19 cellular contexts compared by ENCODE assay signal in the genomic region with DNA sequence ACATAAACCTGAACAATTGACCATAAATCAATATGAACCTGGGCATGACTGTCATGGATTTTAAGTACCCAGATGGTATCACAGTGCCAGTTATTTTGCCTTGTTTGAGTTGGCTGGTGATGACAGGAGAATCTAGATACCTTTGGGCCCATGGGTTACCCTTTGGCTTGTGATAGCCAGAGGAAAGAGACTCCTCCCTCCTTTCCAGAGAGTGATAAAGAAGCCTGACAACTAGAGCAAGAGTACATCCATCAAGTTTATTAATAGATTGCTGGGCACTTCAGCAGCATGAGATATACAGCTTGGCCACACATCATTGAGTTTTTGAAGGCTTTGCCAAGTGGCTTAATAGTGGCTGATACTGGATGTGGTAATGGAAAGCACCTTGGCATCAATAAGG. TPM values are rescaled to one million over a fixed set of nuclear protein-coding genes. Genes with fewer than 3 reads are reported as not detected.
DNase-seq lines count a peak whose midpoint lies in the region; ATAC-seq, FAIRE-seq and TF ChIP-seq lines count a peak whose summit lies in the region.
"Had no signal": no experiment of that assay in that cellular context is flagged by ENCODE, and none has a peak within 500 bp of the region (broad histone marks: within the 10 kb centered on the region; RNA-seq: fewer than 3 reads in every experiment).

No MANE protein-coding gene starts in this region.

- TF ChIP-seq POLR2A in HepG2 (IDR thresholded peaks at IDR 0.05; ENCODE audit: insufficient read depth in 1 of 2, low read depth in 2 of 2, low read length in 2 of 2) (no peak), GM12892 (IDR thresholded peaks at IDR 0.05; ENCODE audit: low read depth, low read length) (no peak)

- H3K4me1 ChIP-seq in liver (ENCODE audit: control insufficient read depth in 4 of 4, insufficient read depth in 4 of 4, low read length in 3 of 4) (peaks cover 2 to 65% (median 60%) of the 10 kb centered on the region in 4 donors), HepG2 (ENCODE audit: insufficient read depth, low read length) (no peaks in the 10 kb centered on the region)
- H3K4me1 ChIP-seq: SJCRH30 had no signal

- in situ Hi-C loops in HepG2 (cut with HindIII; ENCODE audit: extremely low pct_ligation_motif_present, low pct_unique_long_range_greater_than_20kb) = no loop called here

- no peak overlapping the region for H3K4me2 ChIP-seq in HepG2 (ENCODE audit: low read depth, low read length)
- H3K4me2 ChIP-seq: PC-9 had no signal

- H3K4me3 Mint-ChIP-seq in MCF 10A (ENCODE audit: unreplicated experiment) = no peak overlapping the region
- H3K4me3 Mint-ChIP-seq: CD14-positive monocyte had no signal

- CTCF ChIA-PET in HepG2 (lab: Yijun Ruan, JAX; ENCODE audit: low intra/inter-chr PET ratio, low total read pairs) (no interaction called here), MCF 10A (lab: Yijun Ruan, JAX) (interaction anchor here (2.0 to 6.2 kb wide), 3 partner anchors 143 to 230 kb away, joined by 5 to 58 read pairs (median 13); a partner anchor contains a TSS)

- no peaks in the 10 kb centered on the region for H3K9me3 ChIP-seq in liver (ENCODE audit: control insufficient read depth in 4 of 4, low read length in 3 of 4)
- no peaks in the 10 kb centered on the region for H3K9me3 ChIP-seq in HepG2 (ENCODE audit: low read length)
- H3K9me3 ChIP-seq: SJCRH30 had no signal

- H3K79me2 ChIP-seq in HepG2 (ENCODE audit: insufficient read depth, low read length) = no peaks in the 10 kb centered on the region

- H3K36me3 ChIP-seq in liver (ENCODE audit: control insufficient read depth in 4 of 4, insufficient read depth in 3 of 4, low read depth in 1 of 4, low read length in 3 of 4) (no peaks in the 10 kb centered on the region), HepG2 (replicated peaks in 1 of 2; ENCODE audit: control insufficient read depth in 1 of 2, insufficient read depth in 2 of 2, low read length in 2 of 2) (no peaks in the 10 kb centered on the region)
- H3K36me3 ChIP-seq: SJCRH30 had no signal

- H3K9ac ChIP-seq in liver (ENCODE audit: low read depth in 1 of 2, low read length in 2 of 2) = no peak overlapping the region
- no peak overlapping the region for H3K9ac ChIP-seq in HepG2 (ENCODE audit: insufficient read depth, low read depth, low read length)

- DNase-seq in NCI-H1105 treated with DMSO at 0.1 percent for 48 hours (lab: John Stamatoyannopoulos, UW) (peak; percentile 39), NCI-H1105 (lab: John Stamatoyannopoulos, UW) (no peak), HepG2 (ENCODE audit: low spot score) (no peak), left cardiac atrium (no peak), NCI-H2081 (lab: John Stamatoyannopoulos, UW) (no peak), MCF 10A (ENCODE audit: unreplicated experiment) (no peak), GM12892 (ENCODE audit: insufficient read length) (no peak)
- DNase-seq: 8988T, GOT3, Kasumi-1, MM.1S, NCI-H1694 treated with DMSO at 0.1 percent for 48 hours, NCI-H82, PC-9, SJCRH30 had no signal

- H3K27ac ChIP-seq in liver (ENCODE audit: low read depth in 1 of 2, low read length in 2 of 2) = no peak overlapping the region
- H3K27ac ChIP-seq in HepG2 (ENCODE audit: extremely low read length, insufficient read depth, low read length) = no peak overlapping the region
- H3K27ac ChIP-seq: PC-9, RWPE1, SJCRH30 had no signal

- ATAC-seq in HepG2 = no peak
- ATAC-seq in left cardiac atrium = peak; percentile 74 to 90
- ATAC-seq: HCT116 had no signal

- no peak for FAIRE-seq in HepG2 (lab: Jason Lieb, UNC)
- no peak for FAIRE-seq in GM12892 (lab: Jason Lieb, UNC)

- H3K27me3 ChIP-seq in liver (ENCODE audit: control insufficient read depth in 4 of 4, insufficient read depth in 4 of 4, low read length in 3 of 4) (no peaks in the 10 kb centered on the region), HepG2 (ENCODE audit: control insufficient read depth in 1 of 2, insufficient read depth in 2 of 2, low read length in 2 of 2) (no peaks in the 10 kb centered on the region)
- H3K27me3 ChIP-seq: SJCRH30 had no signal

- H4K20me1 ChIP-seq in HepG2 (ENCODE audit: insufficient read depth, low read length) = no peaks in the 10 kb centered on the region

- H3K4me3 ChIP-seq in liver (ENCODE audit: low read depth in 1 of 3, low read length in 3 of 3) (no peak overlapping the region), HepG2 (replicated peaks in 1 of 3; ENCODE audit: insufficient read depth in 1 of 3, low read depth in 2 of 3, low read length in 3 of 3) (no peak overlapping the region)
- H3K4me3 ChIP-seq: PC-9, SJCRH30 had no signal

- intact Hi-C loops in HepG2 (cut with micrococcal nuclease; ENCODE audit: unreplicated experiment) (no loop called here), left cardiac atrium (cut with DNase I) (loop anchor here in 1 of 2 donors (10.0 kb wide), 1 partner anchor 141 kb away; no protein-coding TSS in a partner anchor), MCF 10A (cut with micrococcal nuclease) (loop anchor here (5.0 kb wide), 2 partner anchors 403 to 633 kb away; a partner anchor contains a TSS)

- no peak overlapping the region for H3K27ac Mint-ChIP-seq in MCF 10A (ENCODE audit: low read depth, unreplicated experiment)
- H3K27ac Mint-ChIP-seq: CD14-positive monocyte had no signal

- no peak for TF ChIP-seq EP300 in HepG2 (IDR thresholded peaks at IDR 0.05; ENCODE audit: low read depth in 2 of 2, low read length in 2 of 2)
- TF ChIP-seq EP300 in HepG2 (CRISPR knock-in tag; IDR thresholded peaks at IDR 0.05; ENCODE audit: borderline replicate concordance) = no peak

- no peaks in the 10 kb centered on the region for H3K36me3 Mint-ChIP-seq in MCF 10A (ENCODE audit: insufficient read depth, unreplicated experiment)
- H3K36me3 Mint-ChIP-seq: CD14-positive monocyte had no signal

- POLR2A ChIA-PET in HepG2 (lab: Yijun Ruan, JAX) (no interaction called here), MCF 10A (lab: Yijun Ruan, JAX) (no interaction called here)

- TF ChIP-seq RAD21 in liver (IDR thresholded peaks at IDR 0.05) = peak; percentile 16 to 48
- TF ChIP-seq RAD21 in HepG2 (CRISPR knock-in tag; IDR thresholded peaks at IDR 0.05) = no peak

- no peaks in the 10 kb centered on the region for H3K27me3 Mint-ChIP-seq in MCF 10A (ENCODE audit: insufficient read depth, unreplicated experiment)

- no peak overlapping the region for H2AFZ ChIP-seq in HepG2 (ENCODE audit: low read length)
- H2AFZ ChIP-seq: PC-9 had no signal

- no peaks in the 10 kb centered on the region for H3K4me1 Mint-ChIP-seq in MCF 10A (ENCODE audit: insufficient read depth, unreplicated experiment)
- H3K4me1 Mint-ChIP-seq: CD14-positive monocyte had no signal

- no TSS peak for BruUV-seq in HepG2 (replicated peaks; lab: Mats Ljungman, UMichigan)
- BruUV-seq in MCF 10A (replicated peaks; lab: Mats Ljungman, UMichigan) = no TSS peak

- TF ChIP-seq CTCF in liver (IDR thresholded peaks at IDR 0.05; ENCODE audit: low read depth, low read length, missing input control) (no peak), HepG2 (CRISPR knock-in tag; IDR thresholded peaks at IDR 0.05) (no peak), MCF 10A (IDR thresholded peaks at IDR 0.05; ENCODE audit: unreplicated experiment) (no peak)

- no peaks in the 10 kb centered on the region for H3K9me3 Mint-ChIP-seq in MCF 10A (ENCODE audit: unreplicated experiment)

TF ChIP-seq in liver, 16 proteins besides CTCF, POLR2A, EP300 and RAD21 (continues in another document):
- peak; percentile 59 for TF ChIP-seq YY1 (IDR thresholded peaks at IDR 0.05)
- TF ChIP-seq, protein P1, sequence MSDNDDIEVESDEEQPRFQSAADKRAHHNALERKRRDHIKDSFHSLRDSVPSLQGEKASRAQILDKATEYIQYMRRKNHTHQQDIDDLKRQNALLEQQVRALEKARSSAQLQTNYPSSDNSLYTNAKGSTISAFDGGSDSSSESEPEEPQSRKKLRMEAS (IDR thresholded peaks at IDR 0.05) = peak; percentile 71
- TF ChIP-seq FOXA2 (IDR thresholded peaks at IDR 0.05) = peak; percentile 56

TF ChIP-seq in HepG2, 621 proteins besides CTCF, POLR2A, EP300 and RAD21 (continues in another document):
- TF ChIP-seq, protein P2, sequence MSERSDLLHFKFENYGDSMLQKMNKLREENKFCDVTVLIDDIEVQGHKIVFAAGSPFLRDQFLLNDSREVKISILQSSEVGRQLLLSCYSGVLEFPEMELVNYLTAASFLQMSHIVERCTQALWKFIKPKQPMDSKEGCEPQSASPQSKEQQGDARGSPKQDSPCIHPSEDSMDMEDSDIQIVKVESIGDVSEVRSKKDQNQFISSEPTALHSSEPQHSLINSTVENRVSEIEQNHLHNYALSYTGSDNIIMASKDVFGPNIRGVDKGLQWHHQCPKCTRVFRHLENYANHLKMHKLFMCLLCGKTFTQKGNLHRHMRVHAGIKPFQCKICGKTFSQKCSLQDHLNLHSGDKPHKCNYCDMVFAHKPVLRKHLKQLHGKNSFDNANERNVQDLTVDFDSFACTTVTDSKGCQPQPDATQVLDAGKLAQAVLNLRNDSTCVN (CRISPR knock-in tag; IDR thresholded peaks at IDR 0.05; ENCODE audit: borderline replicate concordance) = no peak

RNA-seq across cellular contexts. Expression of a gene that starts 6.6 kb away (rescaled TPM):
- total RNA-seq in liver (100 to 1,000 TPM in 1 of 2 donors, 10 to 100 TPM in 1; 11.1 to 276 TPM), HepG2 (2016; rRNA removed; fragmentation: Illumina TruSeq; extraction: Trizol) (not detected in 2 replicates), left cardiac atrium (1 to 10 TPM; 1.4 to 1.7 TPM), MCF 10A (2022) (not detected in 2 replicates)
- polyA plus RNA-seq in liver (100 to 1,000 TPM in 1 of 2 donors, 10 to 100 TPM in 1; 99.5 to 147 TPM), HepG2 (2011; rRNA removed) (not detected in 2 replicates)
- not detected in 2 replicates for total RNA-seq in HepG2 (2016; cell fraction: cytosol; rRNA removed; fragmentation: Illumina TruSeq; extraction: Trizol; ENCODE audit: low read depth)
- not detected in 2 replicates for total RNA-seq in HepG2 (2016; cell fraction: insoluble cytoplasmic fraction; rRNA removed; fragmentation: Illumina TruSeq; extraction: Trizol)
- total RNA-seq in HepG2 (2016; cell fraction: membrane; rRNA removed; fragmentation: Illumina TruSeq; extraction: Trizol) = not detected in 2 replicates
- not detected in 2 replicates for total RNA-seq in HepG2 (2016; cell fraction: nucleus; rRNA removed; fragmentation: Illumina TruSeq; extraction: Trizol)
- polyA plus RNA-seq in HepG2 (2011; cell fraction: cytosol; rRNA removed) = not detected in 2 replicates
- not detected in 2 replicates for polyA plus RNA-seq in HepG2 (2011; cell fraction: nucleus; rRNA removed)
- not detected in 2 replicates for polyA plus RNA-seq in HepG2 (2012)
- polyA plus RNA-seq in HepG2 (2016; cell fraction: cytosol; fragmentation: Illumina TruSeq; extraction: Trizol; ENCODE audit: low read depth) = not detected in 2 replicates
- polyA plus RNA-seq in HepG2 (2016; cell fraction: insoluble cytoplasmic fraction; fragmentation: Illumina TruSeq; extraction: Trizol; ENCODE audit: low read depth) = not detected in 2 replicates
- not detected in 2 replicates for polyA plus RNA-seq in HepG2 (2016; cell fraction: membrane; fragmentation: Illumina TruSeq; extraction: Trizol; ENCODE audit: low read depth)
- polyA plus RNA-seq in HepG2 (2016; cell fraction: nucleus; fragmentation: Illumina TruSeq; extraction: Trizol; ENCODE audit: insufficient read depth, low read depth) = not detected in 2 replicates
- polyA minus RNA-seq in HepG2 (2011; rRNA and poly(A)+ RNA removed; ENCODE audit: low replicate concordance) = not detected in 2 replicates
- not detected in 2 replicates for polyA minus RNA-seq in HepG2 (2011; cell fraction: cytosol; rRNA and poly(A)+ RNA removed)
- polyA minus RNA-seq in HepG2 (2011; cell fraction: nucleus; rRNA and poly(A)+ RNA removed) = not detected in 2 replicates
- not detected for polyA plus RNA-seq in GM12892 (2012; ENCODE audit: missing spikeins)
- total RNA-seq: PC-9, SJCRH30 had no signal
- polyA plus RNA-seq: CD14-positive monocyte had no signal

Comparison
In these comparisons a context has a peak if more than half of its experiments do, and no peak if none do; other contexts are left out.
1. RNA of a gene that starts 6.6 kb away (total RNA-seq): 11.1 to 276 TPM in liver; 1.4 to 1.7 TPM in left cardiac atrium, not detected in HepG2 and not detected in MCF 10A; every median in the first group is over 4 times any median in the second.